1 cellular context compared by ENCODE assay signal in the genomic region with DNA sequence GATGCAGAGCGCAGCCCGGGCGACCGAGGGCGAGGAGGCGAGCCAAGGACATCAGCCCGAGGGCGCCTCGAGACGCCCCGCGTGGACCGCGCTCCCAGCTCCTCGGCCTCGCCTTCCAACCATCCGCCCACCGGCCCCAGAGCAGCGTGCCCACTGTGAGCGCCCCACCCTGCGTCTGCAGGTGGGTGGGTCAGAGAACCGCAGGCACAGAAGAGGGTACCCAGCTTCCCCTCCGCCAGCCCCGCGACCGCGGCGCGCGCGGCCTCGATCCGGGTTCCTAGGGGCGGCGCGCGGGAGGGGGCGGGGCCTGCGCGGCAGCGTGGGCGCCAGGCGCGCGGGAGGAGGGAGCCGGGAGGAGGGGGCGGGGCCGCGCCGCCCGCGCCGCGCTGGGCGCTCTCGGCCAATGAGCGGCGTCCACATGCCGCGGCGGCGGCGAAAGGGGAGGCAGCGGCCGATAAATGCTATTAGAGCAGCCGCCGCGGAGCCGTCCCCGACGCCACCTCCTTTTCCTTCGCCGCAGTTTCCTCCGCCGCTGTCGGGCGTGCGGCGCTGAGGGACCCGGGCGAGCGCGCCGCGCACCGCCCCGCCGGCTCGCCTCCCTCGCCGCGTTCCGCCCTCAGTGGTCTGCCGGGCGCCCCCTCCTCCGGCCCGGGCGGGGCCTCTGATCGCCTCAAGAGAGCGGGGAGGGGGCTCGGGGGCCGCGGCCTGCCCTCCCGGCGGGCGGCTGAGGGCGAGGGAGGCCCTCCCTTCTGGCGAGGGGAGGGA.
TF ChIP-seq lines count a peak whose summit lies in the region.

A gene (plus strand): TSS at position 464 of the 765 bp plus-strand sequence. CDS start 543 bp downstream, outside the sequence.

TF ChIP-seq in HepG2, 621 proteins besides CTCF, POLR2A, EP300 and RAD21 (continued from another document and continues in another):
- TF ChIP-seq, protein P1, sequence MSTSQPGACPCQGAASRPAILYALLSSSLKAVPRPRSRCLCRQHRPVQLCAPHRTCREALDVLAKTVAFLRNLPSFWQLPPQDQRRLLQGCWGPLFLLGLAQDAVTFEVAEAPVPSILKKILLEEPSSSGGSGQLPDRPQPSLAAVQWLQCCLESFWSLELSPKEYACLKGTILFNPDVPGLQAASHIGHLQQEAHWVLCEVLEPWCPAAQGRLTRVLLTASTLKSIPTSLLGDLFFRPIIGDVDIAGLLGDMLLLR (CRISPR knock-in tag; IDR thresholded peaks at IDR 0.05): 0 out of 2 replicates have a peak, but pooled peaks have one; percentile 48
- TF ChIP-seq GATAD2A (CRISPR knock-in tag; IDR thresholded peaks at IDR 0.05) (peak; percentile 38; the same call in 1 of the 2 replicates), ASH2L (IDR thresholded peaks at IDR 0.05; ENCODE audit: insufficient read length, low read depth, low read length) (peak; percentile 66), ZNF180 (CRISPR knock-in tag; IDR thresholded peaks at IDR 0.05; ENCODE audit: borderline replicate concordance, low read depth) (no peak), ETV5 (CRISPR knock-in tag; IDR thresholded peaks at IDR 0.05; ENCODE audit: borderline replicate concordance) (0 out of 2 replicates have a peak, but pooled peaks have one; percentile 5), EED (CRISPR knock-in tag; IDR thresholded peaks at IDR 0.05) (no peak), POLR2AphosphoS5 (IDR thresholded peaks at IDR 0.05; ENCODE audit: low read depth, low read length) (peak; percentile 82), ARNTL (CRISPR knock-in tag; IDR thresholded peaks at IDR 0.05) (no peak), CBX1 (IDR thresholded peaks at IDR 0.05; ENCODE audit: low read depth) (no peak), CEBPB (IDR thresholded peaks at IDR 0.05; ENCODE audit: borderline replicate concordance, low read depth, low read length) (no peak), PHB2 (IDR thresholded peaks at IDR 0.05; ENCODE audit: partially characterized antibody) (no peak), ZNF569 (CRISPR knock-in tag; IDR thresholded peaks at IDR 0.05; ENCODE audit: borderline replicate concordance) (no peak), MED13 (CRISPR knock-in tag; IDR thresholded peaks at IDR 0.05) (peak; percentile 24; the same call in 1 of the 2 replicates), SP1 (IDR thresholded peaks at IDR 0.05) (no peak), SP1 (CRISPR knock-in tag; IDR thresholded peaks at IDR 0.05) (peak; percentile 18; the same call in 1 of the 2 replicates)
- TF ChIP-seq, protein P2, sequence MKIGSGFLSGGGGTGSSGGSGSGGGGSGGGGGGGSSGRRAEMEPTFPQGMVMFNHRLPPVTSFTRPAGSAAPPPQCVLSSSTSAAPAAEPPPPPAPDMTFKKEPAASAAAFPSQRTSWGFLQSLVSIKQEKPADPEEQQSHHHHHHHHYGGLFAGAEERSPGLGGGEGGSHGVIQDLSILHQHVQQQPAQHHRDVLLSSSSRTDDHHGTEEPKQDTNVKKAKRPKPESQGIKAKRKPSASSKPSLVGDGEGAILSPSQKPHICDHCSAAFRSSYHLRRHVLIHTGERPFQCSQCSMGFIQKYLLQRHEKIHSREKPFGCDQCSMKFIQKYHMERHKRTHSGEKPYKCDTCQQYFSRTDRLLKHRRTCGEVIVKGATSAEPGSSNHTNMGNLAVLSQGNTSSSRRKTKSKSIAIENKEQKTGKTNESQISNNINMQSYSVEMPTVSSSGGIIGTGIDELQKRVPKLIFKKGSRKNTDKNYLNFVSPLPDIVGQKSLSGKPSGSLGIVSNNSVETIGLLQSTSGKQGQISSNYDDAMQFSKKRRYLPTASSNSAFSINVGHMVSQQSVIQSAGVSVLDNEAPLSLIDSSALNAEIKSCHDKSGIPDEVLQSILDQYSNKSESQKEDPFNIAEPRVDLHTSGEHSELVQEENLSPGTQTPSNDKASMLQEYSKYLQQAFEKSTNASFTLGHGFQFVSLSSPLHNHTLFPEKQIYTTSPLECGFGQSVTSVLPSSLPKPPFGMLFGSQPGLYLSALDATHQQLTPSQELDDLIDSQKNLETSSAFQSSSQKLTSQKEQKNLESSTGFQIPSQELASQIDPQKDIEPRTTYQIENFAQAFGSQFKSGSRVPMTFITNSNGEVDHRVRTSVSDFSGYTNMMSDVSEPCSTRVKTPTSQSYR (CRISPR knock-in tag; IDR thresholded peaks at IDR 0.05; ENCODE audit: borderline replicate concordance): no peak
- TF ChIP-seq, protein P3, sequence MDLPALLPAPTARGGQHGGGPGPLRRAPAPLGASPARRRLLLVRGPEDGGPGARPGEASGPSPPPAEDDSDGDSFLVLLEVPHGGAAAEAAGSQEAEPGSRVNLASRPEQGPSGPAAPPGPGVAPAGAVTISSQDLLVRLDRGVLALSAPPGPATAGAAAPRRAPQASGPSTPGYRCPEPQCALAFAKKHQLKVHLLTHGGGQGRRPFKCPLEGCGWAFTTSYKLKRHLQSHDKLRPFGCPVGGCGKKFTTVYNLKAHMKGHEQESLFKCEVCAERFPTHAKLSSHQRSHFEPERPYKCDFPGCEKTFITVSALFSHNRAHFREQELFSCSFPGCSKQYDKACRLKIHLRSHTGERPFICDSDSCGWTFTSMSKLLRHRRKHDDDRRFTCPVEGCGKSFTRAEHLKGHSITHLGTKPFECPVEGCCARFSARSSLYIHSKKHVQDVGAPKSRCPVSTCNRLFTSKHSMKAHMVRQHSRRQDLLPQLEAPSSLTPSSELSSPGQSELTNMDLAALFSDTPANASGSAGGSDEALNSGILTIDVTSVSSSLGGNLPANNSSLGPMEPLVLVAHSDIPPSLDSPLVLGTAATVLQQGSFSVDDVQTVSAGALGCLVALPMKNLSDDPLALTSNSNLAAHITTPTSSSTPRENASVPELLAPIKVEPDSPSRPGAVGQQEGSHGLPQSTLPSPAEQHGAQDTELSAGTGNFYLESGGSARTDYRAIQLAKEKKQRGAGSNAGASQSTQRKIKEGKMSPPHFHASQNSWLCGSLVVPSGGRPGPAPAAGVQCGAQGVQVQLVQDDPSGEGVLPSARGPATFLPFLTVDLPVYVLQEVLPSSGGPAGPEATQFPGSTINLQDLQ (CRISPR knock-in tag; IDR thresholded peaks at IDR 0.05): peak; percentile 14; the same call in 1 of the 2 replicates
- TF ChIP-seq, protein P4, sequence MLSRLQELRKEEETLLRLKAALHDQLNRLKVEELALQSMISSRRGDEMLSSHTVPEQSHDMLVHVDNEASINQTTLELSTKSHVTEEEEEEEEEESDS (CRISPR knock-in tag; IDR thresholded peaks at IDR 0.05; ENCODE audit: borderline replicate concordance): no peak
- TF ChIP-seq, protein P5, sequence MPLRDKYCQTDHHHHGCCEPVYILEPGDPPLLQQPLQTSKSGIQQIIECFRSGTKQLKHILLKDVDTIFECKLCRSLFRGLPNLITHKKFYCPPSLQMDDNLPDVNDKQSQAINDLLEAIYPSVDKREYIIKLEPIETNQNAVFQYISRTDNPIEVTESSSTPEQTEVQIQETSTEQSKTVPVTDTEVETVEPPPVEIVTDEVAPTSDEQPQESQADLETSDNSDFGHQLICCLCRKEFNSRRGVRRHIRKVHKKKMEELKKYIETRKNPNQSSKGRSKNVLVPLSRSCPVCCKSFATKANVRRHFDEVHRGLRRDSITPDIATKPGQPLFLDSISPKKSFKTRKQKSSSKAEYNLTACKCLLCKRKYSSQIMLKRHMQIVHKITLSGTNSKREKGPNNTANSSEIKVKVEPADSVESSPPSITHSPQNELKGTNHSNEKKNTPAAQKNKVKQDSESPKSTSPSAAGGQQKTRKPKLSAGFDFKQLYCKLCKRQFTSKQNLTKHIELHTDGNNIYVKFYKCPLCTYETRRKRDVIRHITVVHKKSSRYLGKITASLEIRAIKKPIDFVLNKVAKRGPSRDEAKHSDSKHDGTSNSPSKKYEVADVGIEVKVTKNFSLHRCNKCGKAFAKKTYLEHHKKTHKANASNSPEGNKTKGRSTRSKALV (CRISPR knock-in tag; IDR thresholded peaks at IDR 0.05): no peak
- TF ChIP-seq, protein P6, sequence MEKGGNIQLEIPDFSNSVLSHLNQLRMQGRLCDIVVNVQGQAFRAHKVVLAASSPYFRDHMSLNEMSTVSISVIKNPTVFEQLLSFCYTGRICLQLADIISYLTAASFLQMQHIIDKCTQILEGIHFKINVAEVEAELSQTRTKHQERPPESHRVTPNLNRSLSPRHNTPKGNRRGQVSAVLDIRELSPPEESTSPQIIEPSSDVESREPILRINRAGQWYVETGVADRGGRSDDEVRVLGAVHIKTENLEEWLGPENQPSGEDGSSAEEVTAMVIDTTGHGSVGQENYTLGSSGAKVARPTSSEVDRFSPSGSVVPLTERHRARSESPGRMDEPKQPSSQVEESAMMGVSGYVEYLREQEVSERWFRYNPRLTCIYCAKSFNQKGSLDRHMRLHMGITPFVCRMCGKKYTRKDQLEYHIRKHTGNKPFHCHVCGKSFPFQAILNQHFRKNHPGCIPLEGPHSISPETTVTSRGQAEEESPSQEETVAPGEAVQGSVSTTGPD (CRISPR knock-in tag; IDR thresholded peaks at IDR 0.05): no peak
- TF ChIP-seq, protein P7, sequence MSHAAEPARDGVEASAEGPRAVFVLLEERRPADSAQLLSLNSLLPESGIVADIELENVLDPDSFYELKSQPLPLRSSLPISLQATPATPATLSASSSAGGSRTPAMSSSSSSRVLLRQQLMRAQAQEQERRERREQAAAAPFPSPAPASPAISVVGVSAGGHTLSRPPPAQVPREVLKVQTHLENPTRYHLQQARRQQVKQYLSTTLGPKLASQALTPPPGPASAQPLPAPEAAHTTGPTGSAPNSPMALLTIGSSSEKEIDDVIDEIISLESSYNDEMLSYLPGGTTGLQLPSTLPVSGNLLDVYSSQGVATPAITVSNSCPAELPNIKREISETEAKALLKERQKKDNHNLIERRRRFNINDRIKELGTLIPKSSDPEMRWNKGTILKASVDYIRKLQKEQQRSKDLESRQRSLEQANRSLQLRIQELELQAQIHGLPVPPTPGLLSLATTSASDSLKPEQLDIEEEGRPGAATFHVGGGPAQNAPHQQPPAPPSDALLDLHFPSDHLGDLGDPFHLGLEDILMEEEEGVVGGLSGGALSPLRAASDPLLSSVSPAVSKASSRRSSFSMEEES (CRISPR knock-in tag; IDR thresholded peaks at IDR 0.05): no peak; the same call in 1 of the 2 replicates
- TF ChIP-seq, protein P8, sequence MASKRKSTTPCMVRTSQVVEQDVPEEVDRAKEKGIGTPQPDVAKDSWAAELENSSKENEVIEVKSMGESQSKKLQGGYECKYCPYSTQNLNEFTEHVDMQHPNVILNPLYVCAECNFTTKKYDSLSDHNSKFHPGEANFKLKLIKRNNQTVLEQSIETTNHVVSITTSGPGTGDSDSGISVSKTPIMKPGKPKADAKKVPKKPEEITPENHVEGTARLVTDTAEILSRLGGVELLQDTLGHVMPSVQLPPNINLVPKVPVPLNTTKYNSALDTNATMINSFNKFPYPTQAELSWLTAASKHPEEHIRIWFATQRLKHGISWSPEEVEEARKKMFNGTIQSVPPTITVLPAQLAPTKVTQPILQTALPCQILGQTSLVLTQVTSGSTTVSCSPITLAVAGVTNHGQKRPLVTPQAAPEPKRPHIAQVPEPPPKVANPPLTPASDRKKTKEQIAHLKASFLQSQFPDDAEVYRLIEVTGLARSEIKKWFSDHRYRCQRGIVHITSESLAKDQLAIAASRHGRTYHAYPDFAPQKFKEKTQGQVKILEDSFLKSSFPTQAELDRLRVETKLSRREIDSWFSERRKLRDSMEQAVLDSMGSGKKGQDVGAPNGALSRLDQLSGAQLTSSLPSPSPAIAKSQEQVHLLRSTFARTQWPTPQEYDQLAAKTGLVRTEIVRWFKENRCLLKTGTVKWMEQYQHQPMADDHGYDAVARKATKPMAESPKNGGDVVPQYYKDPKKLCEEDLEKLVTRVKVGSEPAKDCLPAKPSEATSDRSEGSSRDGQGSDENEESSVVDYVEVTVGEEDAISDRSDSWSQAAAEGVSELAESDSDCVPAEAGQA (IDR thresholded peaks at IDR 0.05; ENCODE audit: low read depth): 0 out of 2 replicates have a peak, but pooled peaks have one; percentile 20
- TF ChIP-seq, protein P8 (CRISPR knock-in tag; IDR thresholded peaks at IDR 0.05; ENCODE audit: borderline replicate concordance): no peak; the same call in 1 of the 2 replicates
- TF ChIP-seq, protein P9, sequence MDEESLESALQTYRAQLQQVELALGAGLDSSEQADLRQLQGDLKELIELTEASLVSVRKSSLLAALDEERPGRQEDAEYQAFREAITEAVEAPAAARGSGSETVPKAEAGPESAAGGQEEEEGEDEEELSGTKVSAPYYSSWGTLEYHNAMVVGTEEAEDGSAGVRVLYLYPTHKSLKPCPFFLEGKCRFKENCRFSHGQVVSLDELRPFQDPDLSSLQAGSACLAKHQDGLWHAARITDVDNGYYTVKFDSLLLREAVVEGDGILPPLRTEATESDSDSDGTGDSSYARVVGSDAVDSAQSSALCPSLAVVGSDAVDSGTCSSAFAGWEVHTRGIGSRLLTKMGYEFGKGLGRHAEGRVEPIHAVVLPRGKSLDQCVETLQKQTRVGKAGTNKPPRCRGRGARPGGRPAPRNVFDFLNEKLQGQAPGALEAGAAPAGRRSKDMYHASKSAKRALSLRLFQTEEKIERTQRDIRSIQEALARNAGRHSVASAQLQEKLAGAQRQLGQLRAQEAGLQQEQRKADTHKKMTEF (CRISPR knock-in tag; IDR thresholded peaks at IDR 0.05): peak; percentile 40; the same call in 1 of the 2 replicates
- TF ChIP-seq, protein P10, sequence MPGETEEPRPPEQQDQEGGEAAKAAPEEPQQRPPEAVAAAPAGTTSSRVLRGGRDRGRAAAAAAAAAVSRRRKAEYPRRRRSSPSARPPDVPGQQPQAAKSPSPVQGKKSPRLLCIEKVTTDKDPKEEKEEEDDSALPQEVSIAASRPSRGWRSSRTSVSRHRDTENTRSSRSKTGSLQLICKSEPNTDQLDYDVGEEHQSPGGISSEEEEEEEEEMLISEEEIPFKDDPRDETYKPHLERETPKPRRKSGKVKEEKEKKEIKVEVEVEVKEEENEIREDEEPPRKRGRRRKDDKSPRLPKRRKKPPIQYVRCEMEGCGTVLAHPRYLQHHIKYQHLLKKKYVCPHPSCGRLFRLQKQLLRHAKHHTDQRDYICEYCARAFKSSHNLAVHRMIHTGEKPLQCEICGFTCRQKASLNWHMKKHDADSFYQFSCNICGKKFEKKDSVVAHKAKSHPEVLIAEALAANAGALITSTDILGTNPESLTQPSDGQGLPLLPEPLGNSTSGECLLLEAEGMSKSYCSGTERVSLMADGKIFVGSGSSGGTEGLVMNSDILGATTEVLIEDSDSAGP (CRISPR knock-in tag; IDR thresholded peaks at IDR 0.05; ENCODE audit: borderline replicate concordance): peak; percentile 28; the same call in 1 of the 2 replicates
